8 cellular contexts compared by ENCODE assay signal in the genomic region with DNA sequence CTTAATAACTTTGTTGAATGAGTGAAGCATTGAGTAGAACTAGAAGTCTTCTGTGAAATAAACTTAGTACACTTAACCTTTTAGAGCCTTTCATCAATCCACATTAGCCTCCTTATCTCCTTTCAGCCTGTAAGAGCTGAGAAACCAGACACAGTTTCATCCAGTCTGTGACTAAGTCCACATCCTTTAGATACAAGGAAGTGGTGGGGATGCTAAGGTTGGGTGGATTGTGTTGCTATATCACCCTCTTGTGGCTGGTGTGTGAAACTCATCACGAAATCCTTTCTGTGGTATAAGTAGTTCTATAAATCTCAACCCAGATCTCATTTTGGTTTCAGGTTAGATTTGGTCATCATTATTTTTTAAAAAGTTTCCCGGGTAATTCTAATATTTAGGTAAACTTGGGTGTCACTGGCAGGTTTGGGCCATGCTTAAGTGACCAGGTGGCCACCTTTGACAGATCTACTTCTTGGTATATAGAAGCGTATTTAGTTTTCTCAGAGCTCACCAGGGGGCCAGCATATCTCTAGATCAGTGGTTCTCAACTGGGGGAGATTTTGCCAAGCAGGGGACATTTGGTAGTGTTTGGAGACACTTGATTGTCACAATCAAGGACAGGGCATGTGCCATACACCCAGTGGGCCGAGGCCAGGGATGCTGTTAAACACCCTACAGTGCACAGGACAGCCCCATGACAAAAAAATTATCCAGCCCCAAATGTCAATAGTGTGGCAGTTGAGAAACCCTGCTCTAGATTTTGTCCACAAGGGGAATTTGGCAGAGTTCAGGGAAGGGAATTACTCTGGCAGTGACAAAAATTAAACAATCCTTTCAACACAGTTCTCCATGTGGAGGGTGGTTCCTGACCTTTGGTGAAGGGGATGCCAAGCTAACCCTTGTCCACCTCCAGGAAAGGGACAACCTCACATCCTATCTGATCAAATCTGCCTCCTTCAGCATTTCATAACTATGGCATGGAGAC. TPM values are rescaled to one million over a fixed set of nuclear protein-coding genes. Genes with fewer than 3 reads are reported as not detected.
A peak's percentile ranks its signal among the peaks of the same experiment; 100 is the strongest.
DNase-seq lines count a peak whose midpoint lies in the region; ATAC-seq and TF ChIP-seq lines count a peak whose summit lies in the region.

No MANE protein-coding gene starts in this region.

- H3K27ac ChIP-seq in AG04450 (ENCODE audit: low read depth, low read length): no peak overlapping the region

- H3K4me3 ChIP-seq in AG04450 (ENCODE audit: low read depth, low read length): no peak overlapping the region

- TF ChIP-seq CTCF in AG04450 (IDR thresholded peaks at IDR 0.05; ENCODE audit: low read depth, low read length) (peak; percentile 78), GM12874 (IDR thresholded peaks at IDR 0.05; ENCODE audit: insufficient read depth, low read depth, low read length) (peak; percentile 65), brain (conservative IDR thresholded peaks at IDR 0.05) (peak; percentile 54 to 66)

- H3K36me3 Mint-ChIP-seq in brain: no peaks in the 10 kb centered on the region

- H3K27me3 ChIP-seq in AG04450 (ENCODE audit: control insufficient read depth, insufficient read depth, low read length): peaks cover 2% of the 10 kb centered on the region

- no peaks in the 10 kb centered on the region for H3K9me3 ChIP-seq in AG04450 (ENCODE audit: control insufficient read depth, insufficient read depth, low read length)

- no peak overlapping the region for H3K4me3 Mint-ChIP-seq in brain

- peaks cover 9% of the 10 kb centered on the region for H3K27me3 Mint-ChIP-seq in brain

- H3K4me1 Mint-ChIP-seq in brain: no peaks in the 10 kb centered on the region

- CTCF ChIA-PET in AG04450 (lab: Charles Lee): interaction anchor here (0.5 to 4.7 kb wide), 4 partner anchors 10 to 499 kb away, joined by 3 to 23 read pairs (median 4); partner anchors contain the start of gene CD84

- peak overlapping the region in 2 of 5 experiments; percentile 22 to 80 for H3K27ac Mint-ChIP-seq in brain

- H3K9me3 Mint-ChIP-seq in brain: peaks cover 11 to 23% (median 18%) of the 10 kb centered on the region in 5 experiments

- peak; percentile 41 for DNase-seq in AG04450 (ENCODE audit: low read depth, low spot score)
- peak; percentile 31 for DNase-seq in NCI-H1092 (lab: John Stamatoyannopoulos, UW)
- peak; percentile 96 for DNase-seq in SKM-1 (lab: John Stamatoyannopoulos, UW; ENCODE audit: unreplicated experiment)
- DNase-seq in iPS-NIHi11 (ENCODE audit: low spot score): peak; percentile 68
- DNase-seq in stimulated activated CD8-positive, alpha-beta memory T cell treated with anti-CD3 and anti-CD28 coated beads, Interleukin-12 subunit alpha, Interleukin-12 subunit beta, amount 100 ng/mL, for 4 hours (ENCODE audit: low read depth): peak; percentile 28

- ATAC-seq in HG02678 (IDR thresholded peaks at IDR 0.05; ENCODE audit: unreplicated experiment): peak; percentile 61

- POLR2A ChIA-PET in AG04450 (lab: Yijun Ruan, JAX): no interaction called here

RNA-seq across cellular contexts. Expression of gene CD84, which starts 28.0 kb away (rescaled TPM):
- polyA plus RNA-seq in AG04450 (2011; rRNA removed) (not detected in 2 replicates), brain (ENCODE audit: insufficient read depth, low read depth, low replicate concordance) (0.49 TPM)
- not detected in 2 replicates for polyA minus RNA-seq in AG04450 (2011; rRNA and poly(A)+ RNA removed)

RNA-seq across cellular contexts. Expression of gene SLAMF1, which starts 39.5 kb away (rescaled TPM):
- polyA plus RNA-seq in AG04450 (2011; rRNA removed): not detected in 2 replicates
- polyA minus RNA-seq in AG04450 (2011; rRNA and poly(A)+ RNA removed): not detected in 2 replicates
- not detected for polyA plus RNA-seq in brain (ENCODE audit: insufficient read depth, low read depth, low replicate concordance)

Comparison
In these comparisons a context has a peak if more than half of its experiments do, and no peak if none do; other contexts are left out.
1. DNase-seq: peak in every context shown above with its lines; median percentile 96 in SKM-1; 68 in iPS-NIHi11; 41 in AG04450; 31 in NCI-H1092; 28 in stimulated activated CD8-positive, alpha-beta memory T cell treated with anti-CD3 and anti-CD28 coated beads, Interleukin-12 subunit alpha, Interleukin-12 subunit beta, amount 100 ng/mL, for 4 hours.